ENCODE assay signal across 8 cellular contexts in genomic region chr1:228165372-228166169, GRCh38. TPM values are rescaled to one million over a fixed set of nuclear protein-coding genes. Genes with fewer than 3 reads are reported as not detected.
DNase-seq lines count a peak whose midpoint lies in the region; ATAC-seq, FAIRE-seq and TF ChIP-seq lines count a peak whose summit lies in the region.

Gene IBA57, plus strand, starts transcription at chr1:228165804. Its CDS starts 13 bp downstream, at chr1:228165817.

- TF ChIP-seq CTCF in fibroblast of lung (conservative IDR thresholded peaks at IDR 0.05 in 1 of 2, IDR thresholded peaks at IDR 0.05 in 1 of 2; ENCODE audit: low read depth in 1 of 2, low read length in 2 of 2), result peak; percentile 63 to 74

- H3K4me2 ChIP-seq in Karpas-422 (ENCODE audit: low read depth, low read length, poor library complexity, severe bottlenecking) (peak within 1 kb of the TSS; percentile 98), fibroblast of lung (ENCODE audit: extremely low read depth, insufficient read depth, low read length) (peak within 1 kb of the TSS; percentile 96)

- H3K4me3 ChIP-seq in Karpas-422 (ENCODE audit: low read length) (peak within 1 kb of the TSS; percentile 78), fibroblast of lung (replicated peaks in 1 of 4; ENCODE audit: control extremely low read depth in 1 of 4, insufficient read depth in 1 of 4, low read depth in 3 of 4, low read length in 4 of 4) (peak within 1 kb of the TSS; percentile 58 to 80 (median 66))

- H3K9me3 ChIP-seq in Karpas-422 (ENCODE audit: low read length) (no peaks in the 10 kb centered on the region), fibroblast of lung (ENCODE audit: control insufficient read depth, insufficient read depth, low read depth, low read length) (no peaks in the 10 kb centered on the region)

- H3K4me1 Mint-ChIP-seq in activated T-helper 1 cell treated with anti-CD3 and anti-CD28 coated beads, Interleukin-12 subunit alpha, Interleukin-12 subunit beta, Interleukin-2, Interleukin-4 antibody, amounts not matched to agents 30 ng/mL and 10 ng/mL and 1 ng/mL, durations not matched to agents 14 hours and 24 hours and 36 hours (ENCODE audit: low read depth), result peaks cover 21% of the 10 kb centered on the region
- peaks cover 26 to 67% (median 57%) of the 10 kb centered on the region in 4 donors for H3K4me1 Mint-ChIP-seq in naive thymus-derived CD8-positive, alpha-beta T cell

- FAIRE-seq in RCC 7860 (lab: Jason Lieb, UNC), result no peak

- peaks cover 6% of the 10 kb centered on the region for H3K36me3 Mint-ChIP-seq in activated T-helper 1 cell treated with anti-CD3 and anti-CD28 coated beads, Interleukin-12 subunit alpha, Interleukin-12 subunit beta, Interleukin-2, Interleukin-4 antibody, amounts not matched to agents 30 ng/mL and 10 ng/mL and 1 ng/mL, durations not matched to agents 14 hours and 24 hours and 36 hours (ENCODE audit: low read depth)
- peaks cover 0 to 7% (median 0%) of the 10 kb centered on the region in 3 donors for H3K36me3 Mint-ChIP-seq in naive thymus-derived CD8-positive, alpha-beta T cell

- H3K27me3 Mint-ChIP-seq in activated T-helper 1 cell treated with anti-CD3 and anti-CD28 coated beads, Interleukin-12 subunit alpha, Interleukin-12 subunit beta, Interleukin-2, Interleukin-4 antibody, amounts not matched to agents 30 ng/mL and 10 ng/mL and 1 ng/mL, durations not matched to agents 14 hours and 24 hours and 36 hours (ENCODE audit: insufficient read depth), result no peaks in the 10 kb centered on the region
- H3K27me3 Mint-ChIP-seq in naive thymus-derived CD8-positive, alpha-beta T cell, result no peaks in the 10 kb centered on the region

- DNase-seq in Daoy (ENCODE audit: low read depth) (peak; percentile 100), Karpas-422 (peak; percentile 99), RCC 7860 (ENCODE audit: low spot score) (peak; percentile 97), fibroblast of lung (ENCODE audit: low read depth in 2 of 2) (peak; percentile 98 to 99)
- DNase-seq in activated T-helper 1 cell treated with anti-CD3 and anti-CD28 coated beads, Interleukin-12 subunit alpha, Interleukin-12 subunit beta, Interleukin-2, Interleukin-4 antibody, amounts not matched to agents 30 ng/mL and 10 ng/mL and 1 ng/mL, durations not matched to agents 14 hours and 24 hours and 36 hours (ENCODE audit: low spot score), result peak; percentile 99
- peak; percentile 99 to 100 (median 100) for DNase-seq in naive thymus-derived CD8-positive, alpha-beta T cell
- DNase-seq in stimulated activated naive CD4-positive, alpha-beta T cell (lab: John Stamatoyannopoulos, UW), result peak; percentile 99 to 100 (median 100)

- H3K4me3 Mint-ChIP-seq in activated T-helper 1 cell treated with anti-CD3 and anti-CD28 coated beads, Interleukin-12 subunit alpha, Interleukin-12 subunit beta, Interleukin-2, Interleukin-4 antibody, amounts not matched to agents 30 ng/mL and 10 ng/mL and 1 ng/mL, durations not matched to agents 14 hours and 24 hours and 36 hours, result peak within 1 kb of the TSS; percentile 86
- H3K4me3 Mint-ChIP-seq in naive thymus-derived CD8-positive, alpha-beta T cell, result peak within 1 kb of the TSS; percentile 81 to 93 (median 90)

- peaks cover 17% of the 10 kb centered on the region for H3K4me1 ChIP-seq in Karpas-422 (ENCODE audit: low read length)
- peaks cover 3% of the 10 kb centered on the region for H3K4me1 ChIP-seq in fibroblast of lung (ENCODE audit: control insufficient read depth, extremely low read depth, insufficient read depth, low read length)

- no peaks in the 10 kb centered on the region for H3K27me3 ChIP-seq in Karpas-422 (ENCODE audit: low read length)
- no peaks in the 10 kb centered on the region for H3K27me3 ChIP-seq in fibroblast of lung (ENCODE audit: control insufficient read depth, insufficient read depth, low read length)

- H3K36me3 ChIP-seq in Karpas-422 (ENCODE audit: insufficient read depth, low read length), result no peaks in the 10 kb centered on the region
- no peaks in the 10 kb centered on the region for H3K36me3 ChIP-seq in fibroblast of lung (ENCODE audit: control insufficient read depth, insufficient read depth, low read length)

- H3K9ac ChIP-seq in Karpas-422 (ENCODE audit: low read length), result peak within 1 kb of the TSS; percentile 86
- H3K9ac ChIP-seq in fibroblast of lung (ENCODE audit: insufficient read depth, low read length), result peak within 1 kb of the TSS; percentile 100

- POLR2A ChIA-PET in naive thymus-derived CD8-positive, alpha-beta T cell (lab: Charles Lee), result interaction anchor here (0.6 to 8.4 kb wide), 27 partner anchors 9 to 1227 kb away, joined by 3 to 128 read pairs (median 4); partner anchors contain the start of genes ARF1, GUK1, RNF187 and TRIM11

- H3K79me2 ChIP-seq in Karpas-422 (ENCODE audit: low read length) (no peaks in the 10 kb centered on the region), fibroblast of lung (ENCODE audit: control insufficient read depth, insufficient read depth, low read length) (no peaks in the 10 kb centered on the region)

- no peaks in the 10 kb centered on the region for H3K9me2 ChIP-seq in Karpas-422 (replicated peaks; ENCODE audit: insufficient read depth, low read length)

- peak within 1 kb of the TSS; percentile 94 for H3K27ac Mint-ChIP-seq in activated T-helper 1 cell treated with anti-CD3 and anti-CD28 coated beads, Interleukin-12 subunit alpha, Interleukin-12 subunit beta, Interleukin-2, Interleukin-4 antibody, amounts not matched to agents 30 ng/mL and 10 ng/mL and 1 ng/mL, durations not matched to agents 14 hours and 24 hours and 36 hours
- H3K27ac Mint-ChIP-seq in naive thymus-derived CD8-positive, alpha-beta T cell, result peak within 1 kb of the TSS; percentile 89 to 99 (median 97)

- H2AFZ ChIP-seq in Karpas-422 (ENCODE audit: low read length) (no peak within 1 kb of the TSS; the same call in 1 of the 2 replicates), fibroblast of lung (ENCODE audit: low read length) (peak within 1 kb of the TSS; percentile 72)

- no peaks in the 10 kb centered on the region for H4K20me1 ChIP-seq in Karpas-422 (ENCODE audit: insufficient read depth, low read depth, low read length)
- H4K20me1 ChIP-seq in fibroblast of lung (ENCODE audit: control insufficient read depth, extremely low read depth, insufficient read depth, low read length), result no peaks in the 10 kb centered on the region

- intact Hi-C loops in activated T-helper 1 cell treated with anti-CD3 and anti-CD28 coated beads, Interleukin-12 subunit alpha, Interleukin-12 subunit beta, Interleukin-2, Interleukin-4 antibody, amounts not matched to agents 30 ng/mL and 10 ng/mL and 1 ng/mL, durations not matched to agents 14 hours and 24 hours and 36 hours (cut with micrococcal nuclease), result loop anchor here (1.0 to 10.0 kb wide), 17 partner anchors 9 to 1761 kb away; partner anchors contain the start of genes ARF1, C1orf35, GUK1 and JMJD4

- H3K9me3 Mint-ChIP-seq in activated T-helper 1 cell treated with anti-CD3 and anti-CD28 coated beads, Interleukin-12 subunit alpha, Interleukin-12 subunit beta, Interleukin-2, Interleukin-4 antibody, amounts not matched to agents 30 ng/mL and 10 ng/mL and 1 ng/mL, durations not matched to agents 14 hours and 24 hours and 36 hours, result no peaks in the 10 kb centered on the region
- H3K9me3 Mint-ChIP-seq in naive thymus-derived CD8-positive, alpha-beta T cell, result no peaks in the 10 kb centered on the region

- H3K27ac ChIP-seq in Karpas-422 (ENCODE audit: low read length) (peak within 1 kb of the TSS; percentile 82), fibroblast of lung (ENCODE audit: insufficient read depth, low read length) (peak within 1 kb of the TSS; percentile 97)

- peak; percentile 82 for ATAC-seq in GM21825 (IDR thresholded peaks at IDR 0.05; ENCODE audit: unreplicated experiment)
- peak; percentile 77 to 79 for ATAC-seq in naive thymus-derived CD8-positive, alpha-beta T cell

RNA-seq across cellular contexts. Expression of gene IBA57, which starts in this region (rescaled TPM):
- total RNA-seq in Daoy (2014; rRNA removed; shearing (Covaris generic)), result 3.5 and 5.1 TPM in 2 replicates
- total RNA-seq in Karpas-422 (2014; rRNA removed; shearing (Covaris generic); ENCODE audit: low replicate concordance), result 3.2 and 3.6 TPM in 2 replicates
- total RNA-seq in activated T-helper 1 cell treated with anti-CD3 and anti-CD28 coated beads, Interleukin-12 subunit alpha, Interleukin-12 subunit beta, Interleukin-2, Interleukin-4 antibody, amounts not matched to agents 30 ng/mL and 10 ng/mL and 1 ng/mL, durations not matched to agents 14 hours and 24 hours and 36 hours, result 7.5 and 8.1 TPM in 2 replicates
- 3.6 and 3.8 TPM in 2 replicates for total RNA-seq in fibroblast of lung
- 1.3 and 1.4 TPM in 2 replicates for polyA plus RNA-seq in fibroblast of lung
- polyA plus RNA-seq in fibroblast of lung (2012), result 2.3 and 3.6 TPM in 2 replicates
- polyA minus RNA-seq in fibroblast of lung (ENCODE audit: low replicate concordance), result 1.9 and 3.3 TPM in 2 replicates
- 10 to 100 TPM; 11.0 to 12.3 TPM for total RNA-seq in naive thymus-derived CD8-positive, alpha-beta T cell
- 1 to 10 TPM; 3.3 to 4.2 (median 3.4) TPM for polyA plus RNA-seq in naive thymus-derived CD8-positive, alpha-beta T cell

Comparison
In these comparisons a context has a peak if more than half of its experiments do, and no peak if none do; other contexts are left out.
1. Peak in every context shown above with its lines: DNase-seq, ATAC-seq, H3K4me3 ChIP-seq and H3K27ac ChIP-seq.